In the genomic region with DNA sequence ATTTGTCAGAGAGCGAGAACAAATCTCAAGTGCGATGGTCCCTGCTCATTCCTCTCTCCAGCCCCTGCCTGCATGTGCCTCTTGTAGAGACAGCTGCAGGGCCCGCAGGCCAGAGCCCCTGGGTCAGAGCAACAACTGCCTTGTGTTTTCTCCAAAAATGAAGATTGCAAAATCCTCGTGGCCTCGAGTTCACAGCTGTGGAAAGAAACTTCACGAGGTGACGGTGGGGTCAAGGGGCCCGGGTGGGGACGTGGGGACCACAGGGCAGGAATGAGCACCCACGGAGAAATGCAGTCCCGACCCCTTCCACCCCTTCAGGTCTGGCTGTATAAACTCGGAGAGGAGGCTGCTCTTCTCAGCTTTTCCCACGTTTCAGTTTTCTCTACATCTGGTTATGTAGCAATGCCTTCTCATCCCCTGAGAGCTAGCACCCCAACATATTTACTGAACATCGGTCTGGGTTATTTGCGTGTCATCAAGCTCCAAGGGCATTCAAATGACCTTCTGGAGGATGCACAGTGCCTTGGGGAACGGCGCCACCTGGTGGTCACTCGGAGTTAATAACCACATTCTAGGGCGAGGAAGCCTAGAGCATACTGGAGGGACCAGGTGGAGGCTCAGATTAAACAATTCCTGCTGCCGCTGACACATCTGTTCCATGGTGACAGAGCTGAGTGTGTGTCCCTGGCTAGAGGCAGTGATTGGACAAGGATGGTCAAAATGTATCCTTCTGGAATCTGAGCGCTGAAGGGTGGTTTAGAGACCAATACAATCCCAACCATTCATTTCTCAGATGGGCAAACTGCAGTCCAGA, we compare ENCODE assay signal across 7 cellular contexts.
A peak's percentile ranks its signal among the peaks of the same experiment; 100 is the strongest.
DNase-seq lines count a peak whose midpoint lies in the region; ATAC-seq, FAIRE-seq and TF ChIP-seq lines count a peak whose summit lies in the region.

No MANE protein-coding gene starts in this region.

- H3K4me1 ChIP-seq in astrocyte (ENCODE audit: insufficient read depth, low read length) (no peaks in the 10 kb centered on the region), sigmoid colon (peaks cover 0 to 6% (median 0%) of the 10 kb centered on the region in 4 donors)

- peaks cover 4% of the 10 kb centered on the region for H3K27me3 ChIP-seq in astrocyte (ENCODE audit: insufficient read depth, low read length)
- no peaks in the 10 kb centered on the region for H3K27me3 ChIP-seq in sigmoid colon

- ATAC-seq in HG02610 (IDR thresholded peaks at IDR 0.05; ENCODE audit: unreplicated experiment), result peak; percentile 95

- in situ Hi-C loops in GM13976 (cut with MboI; ENCODE audit: low sequenced_read_pairs, unreplicated experiment), result loop anchor here (25.0 kb wide), 1 partner anchor 905 kb away; no protein-coding TSS in a partner anchor

- H3K27me3 Mint-ChIP-seq in astrocyte (ENCODE audit: low read depth, unreplicated experiment), result peaks cover 29% of the 10 kb centered on the region

- no peaks in the 10 kb centered on the region for H3K4me1 Mint-ChIP-seq in astrocyte (ENCODE audit: low read depth, unreplicated experiment)

- H3K27ac ChIP-seq in astrocyte (ENCODE audit: low read depth, low read length) (no peak overlapping the region), sigmoid colon (no peak overlapping the region)

- TF ChIP-seq POLR2A in sigmoid colon (IDR thresholded peaks at IDR 0.05), result no peak

- H3K36me3 Mint-ChIP-seq in astrocyte (ENCODE audit: low read depth, unreplicated experiment), result no peaks in the 10 kb centered on the region

- WGBS in sigmoid colon, 2 donors, result 31 to 37% methylated on average over 21 of the region's 21 CpGs

- H3K9me3 Mint-ChIP-seq in astrocyte (ENCODE audit: unreplicated experiment), result no peaks in the 10 kb centered on the region

- H3K9ac ChIP-seq in astrocyte (ENCODE audit: low read length), result no peak overlapping the region

- no peaks in the 10 kb centered on the region for H4K20me1 ChIP-seq in astrocyte (ENCODE audit: insufficient read depth, low read length)

- H3K4me2 ChIP-seq in astrocyte (ENCODE audit: low read length), result no peak overlapping the region

- FAIRE-seq in astrocyte (lab: Jason Lieb, UNC), result no peak

- H3K27ac Mint-ChIP-seq in astrocyte (ENCODE audit: unreplicated experiment), result no peak overlapping the region

- no peaks in the 10 kb centered on the region for H3K9me3 ChIP-seq in astrocyte (ENCODE audit: insufficient read depth, low read depth, low read length)
- H3K9me3 ChIP-seq in sigmoid colon, result no peaks in the 10 kb centered on the region

- no peaks in the 10 kb centered on the region for H3K79me2 ChIP-seq in astrocyte (ENCODE audit: insufficient read depth, low read length)

- DNase-seq in GM13976 (ENCODE audit: low spot score) (peak; percentile 70), NCI-H1092 treated with DMSO at 0.1 percent for 48 hours (lab: John Stamatoyannopoulos, UW) (peak; percentile 56), T-helper 1 cell (peak in 4 of 5 donors; percentile 11 to 37 (median 34)), astrocyte (ENCODE audit: low read depth) (peak; percentile 26), hepatic stellate cell (ENCODE audit: low spot score) (peak; percentile 53), sigmoid colon (peak; percentile 89)

- TF ChIP-seq EP300 in sigmoid colon (IDR thresholded peaks at IDR 0.05), result no peak

- TF ChIP-seq CTCF in GM13976 (IDR thresholded peaks at IDR 0.05; ENCODE audit: borderline replicate concordance, control extremely low read depth, extremely low read depth, insufficient read depth, missing control alignments) (peak; percentile 76), astrocyte (IDR thresholded peaks at IDR 0.05; ENCODE audit: insufficient read depth, low read depth, low read length) (peak; percentile 84), sigmoid colon (IDR thresholded peaks at IDR 0.05) (peak; percentile 86 to 93 (median 88))

- no peak overlapping the region for H2AFZ ChIP-seq in astrocyte (ENCODE audit: low read depth, low read length)

- H3K36me3 ChIP-seq in astrocyte (ENCODE audit: insufficient read depth, low read length) (no peaks in the 10 kb centered on the region), sigmoid colon (no peaks in the 10 kb centered on the region)

- H3K4me3 ChIP-seq in astrocyte (ENCODE audit: insufficient read depth, low read depth, low read length) (no peak overlapping the region), sigmoid colon (no peak overlapping the region)

- H3K4me3 Mint-ChIP-seq in astrocyte (ENCODE audit: unreplicated experiment), result no peak overlapping the region

- intact Hi-C loops in sigmoid colon (cut with DNase I), result loop anchor here (1.0 to 5.0 kb wide), 3 partner anchors 143 to 205 kb away; no protein-coding TSS in a partner anchor

Comparison
In these comparisons a context has a peak if more than half of its experiments do, and no peak if none do; other contexts are left out.
1. DNase-seq: peak in every context shown above with its lines; median percentile 89 in sigmoid colon; 70 in GM13976; 56 in NCI-H1092 treated with DMSO at 0.1 percent for 48 hours; 53 in hepatic stellate cell; 34 in T-helper 1 cell; 26 in astrocyte.